In the genomic region with DNA sequence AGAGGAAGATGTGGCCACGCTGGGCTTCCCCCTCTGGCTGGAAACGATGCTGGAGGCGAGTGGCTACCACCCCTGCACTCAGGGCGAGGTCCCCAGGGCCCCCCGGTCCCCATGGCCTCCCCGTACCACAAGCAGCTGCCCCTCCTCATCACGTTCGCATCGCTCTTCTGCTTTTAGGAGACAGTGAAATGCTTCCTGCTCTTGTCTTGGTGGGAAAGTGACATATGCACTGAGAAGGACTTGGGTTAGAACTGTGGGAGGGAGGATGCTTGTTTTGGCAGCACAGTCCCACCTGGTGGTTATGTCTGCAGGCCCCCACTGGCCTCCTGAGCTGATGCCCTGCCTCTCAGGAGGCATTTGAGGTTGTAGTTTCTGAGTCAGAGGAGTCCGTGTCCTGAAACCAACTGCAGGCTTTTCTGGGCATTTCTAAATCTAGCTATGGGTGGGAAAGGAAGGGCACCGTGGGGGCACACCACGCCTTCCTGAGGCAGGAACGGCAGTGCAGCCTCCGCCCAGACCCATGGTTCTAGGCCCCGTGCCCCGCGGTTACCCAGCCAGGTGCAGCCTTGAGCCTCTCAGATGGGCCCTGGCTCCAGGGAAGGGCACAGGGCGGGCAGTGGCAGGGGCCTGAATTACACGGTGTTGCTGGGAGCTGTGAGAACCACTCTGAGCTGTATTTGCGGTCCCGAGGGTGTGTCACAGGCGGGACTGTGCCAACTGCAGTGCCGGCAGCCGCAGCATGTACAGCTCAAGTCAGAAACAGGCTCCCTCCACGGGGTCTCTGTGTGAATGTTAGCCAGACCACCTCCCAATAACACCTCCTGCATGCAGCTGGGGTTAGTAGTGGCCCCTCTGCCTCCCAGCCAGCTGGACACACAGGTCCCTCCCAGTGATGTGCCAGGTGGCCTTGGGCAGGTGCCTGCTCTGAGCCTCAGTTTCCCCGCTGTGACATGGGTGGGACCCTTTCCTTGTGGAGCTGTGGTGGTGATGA, we compare ENCODE assay signal across 8 cellular contexts.
DNase-seq lines count a peak whose midpoint lies in the region; ATAC-seq and TF ChIP-seq lines count a peak whose summit lies in the region.

No MANE protein-coding gene starts in this region.

- H3K27me3 Mint-ChIP-seq in endothelial cell (ENCODE audit: unreplicated experiment): peaks cover 1% of the 10 kb centered on the region

- intact Hi-C loops in mammary epithelial cell (cut with micrococcal nuclease): no loop called here

- H3K27ac Mint-ChIP-seq in endothelial cell (ENCODE audit: unreplicated experiment): no peak overlapping the region

- no peaks in the 10 kb centered on the region for H3K27me3 ChIP-seq in mammary epithelial cell (ENCODE audit: insufficient read depth, low read length)
- no peaks in the 10 kb centered on the region for H3K27me3 ChIP-seq in upper lobe of left lung

- CTCF ChIA-PET in mammary epithelial cell (lab: Charles Lee; ENCODE audit: low non-redundant PET): no interaction called here

- dilution Hi-C loops in mammary epithelial cell (cut with HindIII; ENCODE audit: low sequenced_read_pairs): no loop called here

- H3K36me3 Mint-ChIP-seq in endothelial cell (ENCODE audit: low read depth, unreplicated experiment): no peaks in the 10 kb centered on the region

- no peak for TF ChIP-seq EP300 in upper lobe of left lung (IDR thresholded peaks at IDR 0.05)

- no peak for TF ChIP-seq CTCF in mammary epithelial cell (conservative IDR thresholded peaks at IDR 0.05 in 1 of 2, IDR thresholded peaks at IDR 0.05 in 1 of 2; ENCODE audit: extremely low read depth in 1 of 2, insufficient read depth in 1 of 2, low read depth in 1 of 2, low read length in 2 of 2)
- no peak for TF ChIP-seq CTCF in upper lobe of left lung (IDR thresholded peaks at IDR 0.05)
- no peak for TF ChIP-seq CTCF in endothelial cell (IDR thresholded peaks at IDR 0.05; ENCODE audit: unreplicated experiment)

- H3K79me2 ChIP-seq in mammary epithelial cell (ENCODE audit: insufficient read depth, low read length): no peaks in the 10 kb centered on the region

- DNase-seq in KBM-7 (peak; percentile 53), mammary epithelial cell (peak; percentile 1), upper lobe of left lung (peak; percentile 19 to 75), NCI-H1092 (lab: John Stamatoyannopoulos, UW) (no peak), amygdala (lab: John Stamatoyannopoulos, UW) (no peak), endothelial cell (ENCODE audit: low spot score) (no peak)

- no peak overlapping the region for H3K4me2 ChIP-seq in mammary epithelial cell (ENCODE audit: insufficient read depth, low read depth, low read length)

- H3K4me3 ChIP-seq in mammary epithelial cell (replicated peaks in 1 of 3; ENCODE audit: insufficient read depth in 1 of 3, low read depth in 2 of 3, low read length in 3 of 3): no peak overlapping the region
- H3K4me3 ChIP-seq in upper lobe of left lung: no peak overlapping the region

- no peaks in the 10 kb centered on the region for H3K9me3 Mint-ChIP-seq in endothelial cell (ENCODE audit: unreplicated experiment)

- H2AFZ ChIP-seq in mammary epithelial cell (ENCODE audit: low read depth, low read length): no peak overlapping the region

- H3K36me3 ChIP-seq in mammary epithelial cell (ENCODE audit: insufficient read depth, low read length): no peaks in the 10 kb centered on the region
- H3K36me3 ChIP-seq in upper lobe of left lung: peaks cover 0 to 13% (median 0%) of the 10 kb centered on the region in 4 donors

- BruUV-seq in mammary epithelial cell (replicated peaks; lab: Mats Ljungman, UMichigan): no TSS peak

- H3K4me3 Mint-ChIP-seq in endothelial cell (ENCODE audit: unreplicated experiment): no peak overlapping the region

- H3K9me3 ChIP-seq in mammary epithelial cell (replicated peaks; ENCODE audit: insufficient read depth, low read length) (peaks cover 26% of the 10 kb centered on the region), upper lobe of left lung (no peaks in the 10 kb centered on the region)

- no peaks in the 10 kb centered on the region for H3K4me1 Mint-ChIP-seq in endothelial cell (ENCODE audit: unreplicated experiment)

- in situ Hi-C loops in KBM-7 (cut with MboI; ENCODE audit: low pct_unique_long_range_greater_than_20kb, low sequenced_read_pairs): no loop called here
- in situ Hi-C loops in mammary epithelial cell (cut with MboI; ENCODE audit: low sequenced_read_pairs in 2 of 2): no loop called here

- H3K27ac ChIP-seq in mammary epithelial cell (ENCODE audit: insufficient read depth, low read depth, low read length): no peak overlapping the region
- no peak overlapping the region for H3K27ac ChIP-seq in upper lobe of left lung

- no peak overlapping the region for H3K9ac ChIP-seq in mammary epithelial cell (ENCODE audit: insufficient read depth, low read length)

- no peaks in the 10 kb centered on the region for H4K20me1 ChIP-seq in mammary epithelial cell (ENCODE audit: insufficient read depth, low read length)

- no peaks in the 10 kb centered on the region for H3K4me1 ChIP-seq in mammary epithelial cell (ENCODE audit: insufficient read depth, low read length)
- peaks cover 0 to 5% (median 0%) of the 10 kb centered on the region in 4 donors for H3K4me1 ChIP-seq in upper lobe of left lung

- WGBS in mammary epithelial cell (ENCODE audit: low coverage, missing lambda C conversion rate): 67% methylated on average over 10 of the region's 26 CpGs
- WGBS in upper lobe of left lung, 2 donors: 59 to 61% methylated on average over 17 to 19 of the region's 26 CpGs

- peak; percentile 76 for ATAC-seq in GM18505 (IDR thresholded peaks at IDR 0.05; ENCODE audit: unreplicated experiment)
- peak; percentile 73 for ATAC-seq in GM21576 (IDR thresholded peaks at IDR 0.05; ENCODE audit: unreplicated experiment)
- no peak for ATAC-seq in upper lobe of left lung (ENCODE audit: low FRiP score in 2 of 2)

- no peak for TF ChIP-seq POLR2A in GM18505 (IDR thresholded peaks at IDR 0.05; ENCODE audit: borderline replicate concordance, extremely low read depth, insufficient read depth, insufficient read length)
- no peak for TF ChIP-seq POLR2A in upper lobe of left lung (IDR thresholded peaks at IDR 0.05)

Comparison
In these comparisons a context has a peak if more than half of its experiments do, and no peak if none do; other contexts are left out.
1. ATAC-seq: peak in GM18505 (single experiment) and GM21576 (single experiment); none in upper lobe of left lung (0 of 2).
2. DNase-seq: peak in KBM-7 (single experiment), mammary epithelial cell (single experiment) and upper lobe of left lung (2 of 2); none in NCI-H1092 (single experiment), amygdala (0 of 56) and endothelial cell (single experiment).